ENCODE assay signal across 1 cellular context in genomic region chr10:73517166-73517888, GRCh38.
TF ChIP-seq lines count a peak whose summit lies in the region.

No MANE protein-coding gene starts in this region.

TF ChIP-seq in K562, 482 proteins besides CTCF, POLR2A, EP300 and RAD21 (continued from another document and continues in another):
- TF ChIP-seq, protein P1, sequence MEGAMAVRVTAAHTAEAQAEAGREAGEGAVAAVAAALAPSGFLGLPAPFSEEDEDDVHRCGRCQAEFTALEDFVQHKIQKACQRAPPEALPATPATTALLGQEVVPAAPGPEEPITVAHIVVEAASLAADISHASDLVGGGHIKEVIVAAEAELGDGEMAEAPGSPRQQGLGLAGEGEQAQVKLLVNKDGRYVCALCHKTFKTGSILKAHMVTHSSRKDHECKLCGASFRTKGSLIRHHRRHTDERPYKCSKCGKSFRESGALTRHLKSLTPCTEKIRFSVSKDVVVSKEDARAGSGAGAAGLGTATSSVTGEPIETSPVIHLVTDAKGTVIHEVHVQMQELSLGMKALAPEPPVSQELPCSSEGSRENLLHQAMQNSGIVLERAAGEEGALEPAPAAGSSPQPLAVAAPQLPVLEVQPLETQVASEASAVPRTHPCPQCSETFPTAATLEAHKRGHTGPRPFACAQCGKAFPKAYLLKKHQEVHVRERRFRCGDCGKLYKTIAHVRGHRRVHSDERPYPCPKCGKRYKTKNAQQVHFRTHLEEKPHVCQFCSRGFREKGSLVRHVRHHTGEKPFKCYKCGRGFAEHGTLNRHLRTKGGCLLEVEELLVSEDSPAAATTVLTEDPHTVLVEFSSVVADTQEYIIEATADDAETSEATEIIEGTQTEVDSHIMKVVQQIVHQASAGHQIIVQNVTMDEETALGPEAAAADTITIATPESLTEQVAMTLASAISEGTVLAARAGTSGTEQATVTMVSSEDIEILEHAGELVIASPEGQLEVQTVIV (CRISPR knock-in tag; IDR thresholded peaks at IDR 0.05; ENCODE audit: borderline replicate concordance) = no peak
- TF ChIP-seq KDM4B (IDR thresholded peaks at IDR 0.05; ENCODE audit: borderline replicate concordance in 2 of 2, low read depth in 1 of 2) = no peak
- no peak for TF ChIP-seq ESRRB (CRISPR knock-in tag; IDR thresholded peaks at IDR 0.05; ENCODE audit: borderline replicate concordance)
- no peak for TF ChIP-seq TRIM28 (IDR thresholded peaks at IDR 0.05)
- TF ChIP-seq HCFC1 (IDR thresholded peaks at IDR 0.05; ENCODE audit: low read depth, low read length) = no peak
- 0 out of 2 replicates have a peak, but pooled peaks have one; percentile 30 for TF ChIP-seq OTX1 (CRISPR knock-in tag; IDR thresholded peaks at IDR 0.05)
- TF ChIP-seq ZNF121 (CRISPR knock-in tag; conservative IDR thresholded peaks at IDR 0.05) = no peak
- TF ChIP-seq, protein P2, sequence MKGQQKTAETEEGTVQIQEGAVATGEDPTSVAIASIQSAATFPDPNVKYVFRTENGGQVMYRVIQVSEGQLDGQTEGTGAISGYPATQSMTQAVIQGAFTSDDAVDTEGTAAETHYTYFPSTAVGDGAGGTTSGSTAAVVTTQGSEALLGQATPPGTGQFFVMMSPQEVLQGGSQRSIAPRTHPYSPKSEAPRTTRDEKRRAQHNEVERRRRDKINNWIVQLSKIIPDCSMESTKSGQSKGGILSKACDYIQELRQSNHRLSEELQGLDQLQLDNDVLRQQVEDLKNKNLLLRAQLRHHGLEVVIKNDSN (CRISPR knock-in tag; IDR thresholded peaks at IDR 0.05) = peak; percentile 33; the same call in 1 of the 2 replicates
- TF ChIP-seq PPARD (CRISPR knock-in tag; IDR thresholded peaks at IDR 0.05) = no peak
- no peak for TF ChIP-seq CBX2 (IDR thresholded peaks at IDR 0.05; ENCODE audit: insufficient read depth, low read length, poor library complexity, severe bottlenecking)
- TF ChIP-seq ZNF253 (CRISPR knock-in tag; conservative IDR thresholded peaks at IDR 0.05) = no peak
- TF ChIP-seq, protein P3, sequence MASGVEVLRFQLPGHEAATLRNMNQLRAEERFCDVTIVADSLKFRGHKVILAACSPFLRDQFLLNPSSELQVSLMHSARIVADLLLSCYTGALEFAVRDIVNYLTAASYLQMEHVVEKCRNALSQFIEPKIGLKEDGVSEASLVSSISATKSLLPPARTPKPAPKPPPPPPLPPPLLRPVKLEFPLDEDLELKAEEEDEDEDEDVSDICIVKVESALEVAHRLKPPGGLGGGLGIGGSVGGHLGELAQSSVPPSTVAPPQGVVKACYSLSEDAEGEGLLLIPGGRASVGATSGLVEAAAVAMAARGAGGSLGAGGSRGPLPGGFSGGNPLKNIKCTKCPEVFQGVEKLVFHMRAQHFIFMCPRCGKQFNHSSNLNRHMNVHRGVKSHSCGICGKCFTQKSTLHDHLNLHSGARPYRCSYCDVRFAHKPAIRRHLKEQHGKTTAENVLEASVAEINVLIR (CRISPR knock-in tag; IDR thresholded peaks at IDR 0.05) = peak; percentile 31; the same call in 1 of the 2 replicates
- TF ChIP-seq ZNF449 (CRISPR knock-in tag; IDR thresholded peaks at IDR 0.05) = no peak
- TF ChIP-seq PHF20 (IDR thresholded peaks at IDR 0.05; ENCODE audit: partially characterized antibody) = no peak
- no peak for TF ChIP-seq ZNF318 (IDR thresholded peaks at IDR 0.05; ENCODE audit: borderline replicate concordance in 1 of 2, low read depth in 1 of 2)
- TF ChIP-seq ZKSCAN3 (CRISPR knock-in tag; IDR thresholded peaks at IDR 0.05) = no peak
- TF ChIP-seq, protein P4, sequence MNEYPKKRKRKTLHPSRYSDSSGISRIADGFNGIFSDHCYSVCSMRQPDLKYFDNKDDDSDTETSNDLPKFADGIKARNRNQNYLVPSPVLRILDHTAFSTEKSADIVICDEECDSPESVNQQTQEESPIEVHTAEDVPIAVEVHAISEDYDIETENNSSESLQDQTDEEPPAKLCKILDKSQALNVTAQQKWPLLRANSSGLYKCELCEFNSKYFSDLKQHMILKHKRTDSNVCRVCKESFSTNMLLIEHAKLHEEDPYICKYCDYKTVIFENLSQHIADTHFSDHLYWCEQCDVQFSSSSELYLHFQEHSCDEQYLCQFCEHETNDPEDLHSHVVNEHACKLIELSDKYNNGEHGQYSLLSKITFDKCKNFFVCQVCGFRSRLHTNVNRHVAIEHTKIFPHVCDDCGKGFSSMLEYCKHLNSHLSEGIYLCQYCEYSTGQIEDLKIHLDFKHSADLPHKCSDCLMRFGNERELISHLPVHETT (CRISPR knock-in tag; conservative IDR thresholded peaks at IDR 0.05 in 1 of 2, IDR thresholded peaks at IDR 0.05 in 1 of 2) = no peak
- peak; percentile 88 for TF ChIP-seq ETV1 (tag; conservative IDR thresholded peaks at IDR 0.05; ENCODE audit: low read depth)
- TF ChIP-seq PTTG1 (tag; IDR thresholded peaks at IDR 0.05; ENCODE audit: low read depth) = no peak
- 0 out of 2 replicates have a peak, but pooled peaks have one; percentile 68 for TF ChIP-seq HDAC2 (IDR thresholded peaks at IDR 0.05)
- no peak for TF ChIP-seq RFX5 (IDR thresholded peaks at IDR 0.05; ENCODE audit: low read depth, low read length)
- no peak for TF ChIP-seq SRSF7 (optimal IDR thresholded peaks at IDR 0.05; ENCODE audit: low read depth, low read length)
- TF ChIP-seq SETDB1 (IDR thresholded peaks at IDR 0.05; ENCODE audit: low read length) = no peak
- TF ChIP-seq CBFB (CRISPR knock-in tag; IDR thresholded peaks at IDR 0.05) = no peak
- TF ChIP-seq FOXK2 (conservative IDR thresholded peaks at IDR 0.05 in 1 of 2, IDR thresholded peaks at IDR 0.05 in 1 of 2; ENCODE audit: low read depth in 2 of 2) = no peak; a peak in 2 of 4 replicates
- TF ChIP-seq LEF1 (IDR thresholded peaks at IDR 0.05) = peak; percentile 60; the same call in 1 of the 2 replicates
- TF ChIP-seq CBX5 (IDR thresholded peaks at IDR 0.05; ENCODE audit: borderline replicate concordance, low read depth) = no peak
- no peak for TF ChIP-seq GABPB2 (CRISPR knock-in tag; conservative IDR thresholded peaks at IDR 0.05)
- no peak for TF ChIP-seq EZH2 (IDR thresholded peaks at IDR 0.05; ENCODE audit: borderline replicate concordance, low read depth, low read length)
- no peak for TF ChIP-seq ESRRA (IDR thresholded peaks at IDR 0.05; ENCODE audit: borderline replicate concordance, low read depth)
- TF ChIP-seq, protein P5, sequence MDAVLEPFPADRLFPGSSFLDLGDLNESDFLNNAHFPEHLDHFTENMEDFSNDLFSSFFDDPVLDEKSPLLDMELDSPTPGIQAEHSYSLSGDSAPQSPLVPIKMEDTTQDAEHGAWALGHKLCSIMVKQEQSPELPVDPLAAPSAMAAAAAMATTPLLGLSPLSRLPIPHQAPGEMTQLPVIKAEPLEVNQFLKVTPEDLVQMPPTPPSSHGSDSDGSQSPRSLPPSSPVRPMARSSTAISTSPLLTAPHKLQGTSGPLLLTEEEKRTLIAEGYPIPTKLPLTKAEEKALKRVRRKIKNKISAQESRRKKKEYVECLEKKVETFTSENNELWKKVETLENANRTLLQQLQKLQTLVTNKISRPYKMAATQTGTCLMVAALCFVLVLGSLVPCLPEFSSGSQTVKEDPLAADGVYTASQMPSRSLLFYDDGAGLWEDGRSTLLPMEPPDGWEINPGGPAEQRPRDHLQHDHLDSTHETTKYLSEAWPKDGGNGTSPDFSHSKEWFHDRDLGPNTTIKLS (IDR thresholded peaks at IDR 0.05; ENCODE audit: borderline replicate concordance, low read depth) = no peak
- peak; percentile 75 for TF ChIP-seq ATF7 (IDR thresholded peaks at IDR 0.05)
- TF ChIP-seq, protein P6, sequence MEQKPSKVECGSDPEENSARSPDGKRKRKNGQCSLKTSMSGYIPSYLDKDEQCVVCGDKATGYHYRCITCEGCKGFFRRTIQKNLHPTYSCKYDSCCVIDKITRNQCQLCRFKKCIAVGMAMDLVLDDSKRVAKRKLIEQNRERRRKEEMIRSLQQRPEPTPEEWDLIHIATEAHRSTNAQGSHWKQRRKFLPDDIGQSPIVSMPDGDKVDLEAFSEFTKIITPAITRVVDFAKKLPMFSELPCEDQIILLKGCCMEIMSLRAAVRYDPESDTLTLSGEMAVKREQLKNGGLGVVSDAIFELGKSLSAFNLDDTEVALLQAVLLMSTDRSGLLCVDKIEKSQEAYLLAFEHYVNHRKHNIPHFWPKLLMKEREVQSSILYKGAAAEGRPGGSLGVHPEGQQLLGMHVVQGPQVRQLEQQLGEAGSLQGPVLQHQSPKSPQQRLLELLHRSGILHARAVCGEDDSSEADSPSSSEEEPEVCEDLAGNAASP (IDR thresholded peaks at IDR 0.05) = no peak
- no peak for TF ChIP-seq MLLT1 (IDR thresholded peaks at IDR 0.05)
- TF ChIP-seq ZEB2 (IDR thresholded peaks at IDR 0.05) = peak; percentile 91
- TF ChIP-seq ILK (tag; IDR thresholded peaks at IDR 0.05; ENCODE audit: borderline replicate concordance, low read depth) = no peak
- TF ChIP-seq ATF4 (CRISPR knock-in tag; IDR thresholded peaks at IDR 0.05) = 0 out of 2 replicates have a peak, but pooled peaks have one; percentile 12
- TF ChIP-seq WHSC1 (IDR thresholded peaks at IDR 0.05; ENCODE audit: low read length) = no peak
